4 cellular contexts compared by ENCODE assay signal in genomic region chr2:24380687-24381271, GRCh38.
TF ChIP-seq lines count a peak whose summit lies in the region.

No MANE protein-coding gene starts in this region.

TF ChIP-seq in SK-N-SH, 30 proteins besides CTCF, POLR2A, EP300 and RAD21:
- TF ChIP-seq SIN3A (IDR thresholded peaks at IDR 0.05; ENCODE audit: borderline replicate concordance, low read depth, low read length) (no peak), MAX (IDR thresholded peaks at IDR 0.05; ENCODE audit: low read depth) (no peak), RFX5 (IDR thresholded peaks at IDR 0.05; ENCODE audit: low read length) (no peak), FOSL2 (IDR thresholded peaks at IDR 0.05; ENCODE audit: borderline replicate concordance, low read depth) (no peak), TCF12 (IDR thresholded peaks at IDR 0.05) (no peak), GATA2 (CRISPR knock-in tag; IDR thresholded peaks at IDR 0.05) (no peak), MXI1 (IDR thresholded peaks at IDR 0.05; ENCODE audit: low read depth, low read length) (no peak), SMC3 (IDR thresholded peaks at IDR 0.05; ENCODE audit: low read depth, low read length) (no peak), TEAD4 (IDR thresholded peaks at IDR 0.05; ENCODE audit: borderline replicate concordance, insufficient read depth) (no peak), USF1 (IDR thresholded peaks at IDR 0.05; ENCODE audit: borderline replicate concordance, low read depth) (no peak), JUND (IDR thresholded peaks at IDR 0.05) (no peak), NRF1 (IDR thresholded peaks at IDR 0.05; ENCODE audit: low read depth, low read length) (no peak), IRF3 (IDR thresholded peaks at IDR 0.05; ENCODE audit: low read depth, low read length) (no peak), RCOR1 (IDR thresholded peaks at IDR 0.05; ENCODE audit: low read length) (no peak), POLR2AphosphoS5 (IDR thresholded peaks at IDR 0.05; ENCODE audit: low read depth, low read length) (no peak)

TF ChIP-seq in SK-N-SH treated with all-trans-retinoic acid at 6 μM for 48 hours, 23 proteins besides CTCF, POLR2A, EP300 and RAD21 (continues in another document):
- TF ChIP-seq TSHZ2 (CRISPR knock-in tag; IDR thresholded peaks at IDR 0.05) = no peak
- TF ChIP-seq CSRNP3 (CRISPR knock-in tag; IDR thresholded peaks at IDR 0.05) = no peak
- no peak for TF ChIP-seq GLIS3 (CRISPR knock-in tag; IDR thresholded peaks at IDR 0.05)
- no peak for TF ChIP-seq RARB (CRISPR knock-in tag; IDR thresholded peaks at IDR 0.05)
- no peak for TF ChIP-seq ZNF70 (CRISPR knock-in tag; IDR thresholded peaks at IDR 0.05)
- TF ChIP-seq CREB5 (CRISPR knock-in tag; IDR thresholded peaks at IDR 0.05; ENCODE audit: low read depth) = no peak

TF ChIP-seq in GM23338, 12 proteins besides CTCF, POLR2A, EP300 and RAD21 (continues in another document):
- TF ChIP-seq ZNF462 (CRISPR knock-in tag; IDR thresholded peaks at IDR 0.05) (no peak), EZH2phosphoT487 (IDR thresholded peaks at IDR 0.05; ENCODE audit: unreplicated experiment) (no peak), ZNF114 (CRISPR knock-in tag; IDR thresholded peaks at IDR 0.05) (no peak), POLR2AphosphoS5 (IDR thresholded peaks at IDR 0.05; ENCODE audit: low read depth) (no peak), NANOG (IDR thresholded peaks at IDR 0.05; ENCODE audit: borderline replicate concordance) (no peak), CREB1 (CRISPR knock-in tag; IDR thresholded peaks at IDR 0.05; ENCODE audit: low read depth) (no peak), STAT1 (IDR thresholded peaks at IDR 0.05; ENCODE audit: unreplicated experiment) (no peak), REST (IDR thresholded peaks at IDR 0.05; ENCODE audit: unreplicated experiment) (no peak), JUNB (IDR thresholded peaks at IDR 0.05; ENCODE audit: unreplicated experiment) (no peak)

TF ChIP-seq in H1, 55 proteins besides CTCF, POLR2A, EP300 and RAD21:
- TF ChIP-seq ASH2L (IDR thresholded peaks at IDR 0.05; ENCODE audit: low read length) (no peak), CHD2 (IDR thresholded peaks at IDR 0.05; ENCODE audit: low read length) (no peak), KDM5A (IDR thresholded peaks at IDR 0.05; ENCODE audit: low read length) (no peak), SIX5 (IDR thresholded peaks at IDR 0.05; ENCODE audit: low read depth, low read length) (no peak), KDM1A (IDR thresholded peaks at IDR 0.05; ENCODE audit: borderline replicate concordance, low read length) (no peak), BACH1 (IDR thresholded peaks at IDR 0.05; ENCODE audit: low read length) (no peak), SP4 (IDR thresholded peaks at IDR 0.05; ENCODE audit: low read length) (no peak), CHD7 (IDR thresholded peaks at IDR 0.05; ENCODE audit: insufficient replicate concordance, low read length) (no peak), FOSL1 (IDR thresholded peaks at IDR 0.05; ENCODE audit: insufficient read depth, low read depth, low read length) (no peak), MAFK (IDR thresholded peaks at IDR 0.05; ENCODE audit: low read depth, low read length) (no peak), RXRA (IDR thresholded peaks at IDR 0.05; ENCODE audit: insufficient read depth, low read depth, low read length) (no peak), E2F6 (IDR thresholded peaks at IDR 0.05) (no peak), SAP30 (IDR thresholded peaks at IDR 0.05; ENCODE audit: insufficient read depth, insufficient replicate concordance, low read length) (no peak), ZNF274 (IDR thresholded peaks at IDR 0.05; ENCODE audit: borderline replicate concordance, extremely low read depth, low read length) (no peak), TEAD4 (IDR thresholded peaks at IDR 0.05; ENCODE audit: low read depth, low read length) (no peak), TAF1 (IDR thresholded peaks at IDR 0.05; ENCODE audit: low read depth, low read length) (no peak), RNF2 (IDR thresholded peaks at IDR 0.05; ENCODE audit: borderline replicate concordance, low read depth, low read length, missing control alignments, poor library complexity, severe bottlenecking) (no peak)
TF ChIP-seq in H1: peak in this region for 0.
